Comparison of ENCODE assay signal across 31 cellular contexts in genomic region chr6:129736105-129736504, GRCh38.
"Had no signal": no experiment of that assay in that cellular context is flagged by ENCODE, and none has a peak within 500 bp of the region (broad histone marks: within the 10 kb centered on the region; RNA-seq: fewer than 3 reads in every experiment).

No MANE protein-coding gene starts in this region.

- ATAC-seq: naive thymus-derived CD4-positive, alpha-beta T cell; psoas muscle; right cardiac atrium; sciatic nerve; stimulated activated memory B cell treated with anti-CD40 and anti-IgM and Interleukin-4, amounts not matched to agents 10 μg/mL and 1 μg/mL and 100 μg/mL, for 72 hours; stimulated activated naive CD8-positive, alpha-beta T cell treated with anti-CD3 and anti-CD28 coated beads, Interleukin-15, amount 100 ng/mL, for 72 hours; stimulated activated naive CD8-positive, alpha-beta T cell treated with anti-CD3 and anti-CD28 coated beads, Interleukin-15, Interleukin-2, amounts not matched to agents 100 U/mL and 50 U/mL, for 24 hours; upper lobe of right lung had no signal

- H3K27ac Mint-ChIP-seq: naive thymus-derived CD4-positive, alpha-beta T cell; nephron; neural progenitor cell; progenitor cell of endocrine pancreas; stimulated activated memory B cell treated with anti-CD40 and anti-IgM and Interleukin-4, amounts not matched to agents 10 μg/mL and 1 μg/mL and 100 μg/mL, for 72 hours; stimulated activated naive CD8-positive, alpha-beta T cell treated with anti-CD3 and anti-CD28 coated beads, Interleukin-15, amount 100 ng/mL, for 72 hours; type B pancreatic cell had no signal

- H2AFZ ChIP-seq: neural progenitor cell, parathyroid adenoma had no signal

- H3K4me3 Mint-ChIP-seq: naive thymus-derived CD4-positive, alpha-beta T cell; nephron; neural progenitor cell; stimulated activated memory B cell treated with anti-CD40 and anti-IgM and Interleukin-4, amounts not matched to agents 10 μg/mL and 1 μg/mL and 100 μg/mL, for 72 hours; stimulated activated naive CD8-positive, alpha-beta T cell treated with anti-CD3 and anti-CD28 coated beads, Interleukin-15, amount 100 ng/mL, for 72 hours; type B pancreatic cell had no signal

- H3K27ac ChIP-seq: neural progenitor cell, ovary, parathyroid adenoma, psoas muscle, spleen, suprapubic skin, testis, tibial artery, transverse colon, upper lobe of right lung, uterus had no signal

- H3K36me3 ChIP-seq: neural progenitor cell, ovary, spleen, suprapubic skin, tibial artery, transverse colon, upper lobe of right lung, uterus had no signal

- H3K27me3 Mint-ChIP-seq: naive thymus-derived CD4-positive, alpha-beta T cell; progenitor cell of endocrine pancreas; stimulated activated memory B cell treated with anti-CD40 and anti-IgM and Interleukin-4, amounts not matched to agents 10 μg/mL and 1 μg/mL and 100 μg/mL, for 72 hours; stimulated activated naive CD8-positive, alpha-beta T cell treated with anti-CD3 and anti-CD28 coated beads, Interleukin-15, amount 100 ng/mL, for 72 hours; type B pancreatic cell had no signal

- H3K79me2 ChIP-seq: parathyroid adenoma had no signal

- H3K4me1 ChIP-seq: neural progenitor cell, parathyroid adenoma, psoas muscle, suprapubic skin, testis, tibial artery, transverse colon, upper lobe of right lung, uterus had no signal

- H3K9me3 ChIP-seq: ovary, psoas muscle, spleen, suprapubic skin, testis, tibial artery, transverse colon, upper lobe of right lung, uterus had no signal

- H3K4me1 Mint-ChIP-seq: nephron; neural progenitor cell; stimulated activated memory B cell treated with anti-CD40 and anti-IgM and Interleukin-4, amounts not matched to agents 10 μg/mL and 1 μg/mL and 100 μg/mL, for 72 hours had no signal

- H3K27me3 ChIP-seq: neural progenitor cell, ovary, suprapubic skin, testis, tibial artery, transverse colon, upper lobe of right lung, uterus had no signal

- DNase-seq: naive thymus-derived CD4-positive, alpha-beta T cell; occipital lobe; ovary; posterior cingulate gyrus; psoas muscle; right cardiac atrium; spleen; stimulated activated CD4-positive, alpha-beta T cell treated with anti-CD3 and anti-CD28 coated beads, Interleukin-12 subunit alpha, Interleukin-12 subunit beta, amount 100 ng/mL, for 4 hours; stimulated activated CD4-positive, alpha-beta T cell treated with anti-CD3 and anti-CD28 coated beads, Interleukin-1b, Interleukin-23, amount 100 ng/mL, for 48 hours; stimulated activated CD4-positive, alpha-beta T cell treated with anti-CD3 and anti-CD28 coated beads, Interleukin-4, amount 100 ng/mL, for 1 hour; stimulated activated CD4-positive, alpha-beta T cell treated with anti-CD3 and anti-CD28 coated beads, Interleukin-4, amount 100 ng/mL, for 4 hours; stimulated activated CD8-positive, alpha-beta memory T cell treated with anti-CD3 and anti-CD28 coated beads, Interleukin-4, amount 100 ng/mL, for 48 hours; stimulated activated naive CD4-positive, alpha-beta T cell; stimulated activated naive CD8-positive, alpha-beta T cell treated with anti-CD3 and anti-CD28 coated beads, Interleukin-15, amount 100 ng/mL, for 72 hours; stimulated activated naive CD8-positive, alpha-beta T cell treated with anti-CD3 and anti-CD28 coated beads, Interleukin-15, Interleukin-2, amounts not matched to agents 100 U/mL and 50 U/mL, for 24 hours; substantia nigra; testis; tibial artery; transverse colon; upper lobe of right lung; uterus had no signal

- H3K9me3 Mint-ChIP-seq: naive thymus-derived CD4-positive, alpha-beta T cell; nephron; neural progenitor cell; stimulated activated memory B cell treated with anti-CD40 and anti-IgM and Interleukin-4, amounts not matched to agents 10 μg/mL and 1 μg/mL and 100 μg/mL, for 72 hours; stimulated activated naive CD8-positive, alpha-beta T cell treated with anti-CD3 and anti-CD28 coated beads, Interleukin-15, amount 100 ng/mL, for 72 hours; type B pancreatic cell had no signal

- H3K9ac ChIP-seq: neural progenitor cell, parathyroid adenoma had no signal

- H3K4me2 ChIP-seq: neural progenitor cell, smooth muscle cell had no signal

- H3K36me3 Mint-ChIP-seq: naive thymus-derived CD4-positive, alpha-beta T cell; neural progenitor cell; stimulated activated memory B cell treated with anti-CD40 and anti-IgM and Interleukin-4, amounts not matched to agents 10 μg/mL and 1 μg/mL and 100 μg/mL, for 72 hours; type B pancreatic cell had no signal

- H3K4me3 ChIP-seq: neural progenitor cell, ovary, psoas muscle, skin epidermis, smooth muscle cell, spleen, suprapubic skin, testis, tibial artery, transverse colon, upper lobe of right lung, uterus had no signal
